In the genomic region with DNA sequence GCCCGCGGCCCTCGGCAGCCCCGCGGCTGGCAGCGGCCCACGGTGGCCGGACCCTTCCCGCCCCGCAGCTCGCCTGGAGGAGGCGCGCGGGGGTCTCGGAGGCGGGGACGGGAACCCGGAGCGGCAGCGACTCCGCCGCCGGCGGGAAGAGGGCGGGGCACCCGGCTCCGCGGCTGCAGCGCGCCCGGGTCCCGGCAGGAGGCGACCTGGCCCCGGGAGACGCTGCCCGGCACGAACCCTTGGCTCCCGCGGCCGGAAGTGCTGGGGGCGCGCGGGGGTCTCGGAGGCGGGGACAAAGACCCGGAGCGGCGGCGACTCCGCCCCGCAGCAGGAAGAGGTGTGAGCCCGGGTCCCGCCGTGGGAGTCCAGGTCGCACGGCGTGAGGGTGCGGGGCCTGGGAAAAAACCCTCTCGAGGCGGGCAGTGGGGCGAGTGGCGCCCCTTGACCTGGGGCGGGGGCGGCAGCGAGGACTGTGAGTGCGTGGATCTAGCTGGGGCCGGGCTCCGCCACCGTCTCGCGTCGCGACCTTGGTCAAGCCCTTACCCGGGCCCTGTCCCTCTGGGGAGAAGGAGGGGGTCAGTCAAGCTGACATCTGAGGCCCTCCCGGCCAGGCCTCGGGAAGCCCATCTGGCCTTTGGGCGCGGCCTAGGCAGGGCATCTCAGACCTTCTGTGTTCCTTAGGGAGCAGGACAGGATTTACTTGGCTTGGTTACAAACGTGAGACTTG, we compare ENCODE assay signal across 1 cellular context.
TF ChIP-seq lines count a peak whose summit lies in the region.

A gene (minus strand): TSS at position 151 of the 727 bp plus-strand sequence. CDS start 230 bp downstream, outside the sequence.

TF ChIP-seq in WTC11, 78 proteins besides CTCF, POLR2A, EP300 and RAD21 (continued from another document and continues in another):
- TF ChIP-seq, protein P1, sequence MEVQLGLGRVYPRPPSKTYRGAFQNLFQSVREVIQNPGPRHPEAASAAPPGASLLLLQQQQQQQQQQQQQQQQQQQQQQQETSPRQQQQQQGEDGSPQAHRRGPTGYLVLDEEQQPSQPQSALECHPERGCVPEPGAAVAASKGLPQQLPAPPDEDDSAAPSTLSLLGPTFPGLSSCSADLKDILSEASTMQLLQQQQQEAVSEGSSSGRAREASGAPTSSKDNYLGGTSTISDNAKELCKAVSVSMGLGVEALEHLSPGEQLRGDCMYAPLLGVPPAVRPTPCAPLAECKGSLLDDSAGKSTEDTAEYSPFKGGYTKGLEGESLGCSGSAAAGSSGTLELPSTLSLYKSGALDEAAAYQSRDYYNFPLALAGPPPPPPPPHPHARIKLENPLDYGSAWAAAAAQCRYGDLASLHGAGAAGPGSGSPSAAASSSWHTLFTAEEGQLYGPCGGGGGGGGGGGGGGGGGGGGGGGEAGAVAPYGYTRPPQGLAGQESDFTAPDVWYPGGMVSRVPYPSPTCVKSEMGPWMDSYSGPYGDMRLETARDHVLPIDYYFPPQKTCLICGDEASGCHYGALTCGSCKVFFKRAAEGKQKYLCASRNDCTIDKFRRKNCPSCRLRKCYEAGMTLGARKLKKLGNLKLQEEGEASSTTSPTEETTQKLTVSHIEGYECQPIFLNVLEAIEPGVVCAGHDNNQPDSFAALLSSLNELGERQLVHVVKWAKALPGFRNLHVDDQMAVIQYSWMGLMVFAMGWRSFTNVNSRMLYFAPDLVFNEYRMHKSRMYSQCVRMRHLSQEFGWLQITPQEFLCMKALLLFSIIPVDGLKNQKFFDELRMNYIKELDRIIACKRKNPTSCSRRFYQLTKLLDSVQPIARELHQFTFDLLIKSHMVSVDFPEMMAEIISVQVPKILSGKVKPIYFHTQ (CRISPR knock-in tag; IDR thresholded peaks at IDR 0.05), result no peak
- TF ChIP-seq, protein P2, sequence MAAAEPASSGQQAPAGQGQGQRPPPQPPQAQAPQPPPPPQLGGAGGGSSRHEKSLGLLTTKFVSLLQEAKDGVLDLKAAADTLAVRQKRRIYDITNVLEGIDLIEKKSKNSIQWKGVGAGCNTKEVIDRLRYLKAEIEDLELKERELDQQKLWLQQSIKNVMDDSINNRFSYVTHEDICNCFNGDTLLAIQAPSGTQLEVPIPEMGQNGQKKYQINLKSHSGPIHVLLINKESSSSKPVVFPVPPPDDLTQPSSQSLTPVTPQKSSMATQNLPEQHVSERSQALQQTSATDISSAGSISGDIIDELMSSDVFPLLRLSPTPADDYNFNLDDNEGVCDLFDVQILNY (CRISPR knock-in tag; IDR thresholded peaks at IDR 0.05), result 0 out of 2 replicates have a peak, but pooled peaks have one; percentile 80
- TF ChIP-seq ZNF423 (CRISPR knock-in tag; IDR thresholded peaks at IDR 0.05) (no peak), MXD4 (CRISPR knock-in tag; IDR thresholded peaks at IDR 0.05; ENCODE audit: borderline replicate concordance) (no peak), ELF4 (CRISPR knock-in tag; IDR thresholded peaks at IDR 0.05; ENCODE audit: low read depth) (no peak), SMAD4 (CRISPR knock-in tag; IDR thresholded peaks at IDR 0.05) (no peak), NFATC4 (CRISPR knock-in tag; IDR thresholded peaks at IDR 0.05) (no peak), NFYB (CRISPR knock-in tag; conservative IDR thresholded peaks at IDR 0.05; ENCODE audit: low read depth) (no peak), TP53 (CRISPR knock-in tag; IDR thresholded peaks at IDR 0.05) (peak; percentile 26; the same call in 1 of the 2 replicates), FOXP1 (CRISPR knock-in tag; IDR thresholded peaks at IDR 0.05; ENCODE audit: borderline replicate concordance) (peak; percentile 65; the same call in 1 of the 2 replicates), NR2C2 (CRISPR knock-in tag; IDR thresholded peaks at IDR 0.05) (no peak), ESRRA (CRISPR knock-in tag; IDR thresholded peaks at IDR 0.05; ENCODE audit: borderline replicate concordance) (no peak), PRRX2 (CRISPR knock-in tag; IDR thresholded peaks at IDR 0.05) (no peak), ZNF232 (CRISPR knock-in tag; IDR thresholded peaks at IDR 0.05) (no peak), SMAD3 (CRISPR knock-in tag; IDR thresholded peaks at IDR 0.05; ENCODE audit: borderline replicate concordance) (no peak), NR3C1 (CRISPR knock-in tag; conservative IDR thresholded peaks at IDR 0.05; ENCODE audit: low read depth) (no peak), RORB (CRISPR knock-in tag; IDR thresholded peaks at IDR 0.05) (no peak), KAT7 (CRISPR knock-in tag; IDR thresholded peaks at IDR 0.05; ENCODE audit: borderline replicate concordance) (no peak), ZNF138 (CRISPR knock-in tag; conservative IDR thresholded peaks at IDR 0.05) (no peak), EMX1 (CRISPR knock-in tag; IDR thresholded peaks at IDR 0.05) (no peak)
- TF ChIP-seq, protein P3, sequence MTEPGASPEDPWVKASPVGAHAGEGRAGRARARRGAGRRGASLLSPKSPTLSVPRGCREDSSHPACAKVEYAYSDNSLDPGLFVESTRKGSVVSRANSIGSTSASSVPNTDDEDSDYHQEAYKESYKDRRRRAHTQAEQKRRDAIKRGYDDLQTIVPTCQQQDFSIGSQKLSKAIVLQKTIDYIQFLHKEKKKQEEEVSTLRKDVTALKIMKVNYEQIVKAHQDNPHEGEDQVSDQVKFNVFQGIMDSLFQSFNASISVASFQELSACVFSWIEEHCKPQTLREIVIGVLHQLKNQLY (CRISPR knock-in tag; IDR thresholded peaks at IDR 0.05), result no peak
- TF ChIP-seq, protein P4, sequence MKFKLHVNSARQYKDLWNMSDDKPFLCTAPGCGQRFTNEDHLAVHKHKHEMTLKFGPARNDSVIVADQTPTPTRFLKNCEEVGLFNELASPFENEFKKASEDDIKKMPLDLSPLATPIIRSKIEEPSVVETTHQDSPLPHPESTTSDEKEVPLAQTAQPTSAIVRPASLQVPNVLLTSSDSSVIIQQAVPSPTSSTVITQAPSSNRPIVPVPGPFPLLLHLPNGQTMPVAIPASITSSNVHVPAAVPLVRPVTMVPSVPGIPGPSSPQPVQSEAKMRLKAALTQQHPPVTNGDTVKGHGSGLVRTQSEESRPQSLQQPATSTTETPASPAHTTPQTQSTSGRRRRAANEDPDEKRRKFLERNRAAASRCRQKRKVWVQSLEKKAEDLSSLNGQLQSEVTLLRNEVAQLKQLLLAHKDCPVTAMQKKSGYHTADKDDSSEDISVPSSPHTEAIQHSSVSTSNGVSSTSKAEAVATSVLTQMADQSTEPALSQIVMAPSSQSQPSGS (CRISPR knock-in tag; IDR thresholded peaks at IDR 0.05; ENCODE audit: borderline replicate concordance, low read depth), result no peak
- TF ChIP-seq, protein P5, sequence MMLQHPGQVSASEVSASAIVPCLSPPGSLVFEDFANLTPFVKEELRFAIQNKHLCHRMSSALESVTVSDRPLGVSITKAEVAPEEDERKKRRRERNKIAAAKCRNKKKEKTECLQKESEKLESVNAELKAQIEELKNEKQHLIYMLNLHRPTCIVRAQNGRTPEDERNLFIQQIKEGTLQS (CRISPR knock-in tag; conservative IDR thresholded peaks at IDR 0.05), result no peak
- TF ChIP-seq, protein P6, sequence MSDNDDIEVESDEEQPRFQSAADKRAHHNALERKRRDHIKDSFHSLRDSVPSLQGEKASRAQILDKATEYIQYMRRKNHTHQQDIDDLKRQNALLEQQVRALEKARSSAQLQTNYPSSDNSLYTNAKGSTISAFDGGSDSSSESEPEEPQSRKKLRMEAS (CRISPR knock-in tag; IDR thresholded peaks at IDR 0.05), result peak; percentile 45; the same call in 1 of the 2 replicates
- TF ChIP-seq, protein P7, sequence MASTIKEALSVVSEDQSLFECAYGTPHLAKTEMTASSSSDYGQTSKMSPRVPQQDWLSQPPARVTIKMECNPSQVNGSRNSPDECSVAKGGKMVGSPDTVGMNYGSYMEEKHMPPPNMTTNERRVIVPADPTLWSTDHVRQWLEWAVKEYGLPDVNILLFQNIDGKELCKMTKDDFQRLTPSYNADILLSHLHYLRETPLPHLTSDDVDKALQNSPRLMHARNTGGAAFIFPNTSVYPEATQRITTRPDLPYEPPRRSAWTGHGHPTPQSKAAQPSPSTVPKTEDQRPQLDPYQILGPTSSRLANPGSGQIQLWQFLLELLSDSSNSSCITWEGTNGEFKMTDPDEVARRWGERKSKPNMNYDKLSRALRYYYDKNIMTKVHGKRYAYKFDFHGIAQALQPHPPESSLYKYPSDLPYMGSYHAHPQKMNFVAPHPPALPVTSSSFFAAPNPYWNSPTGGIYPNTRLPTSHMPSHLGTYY (CRISPR knock-in tag; IDR thresholded peaks at IDR 0.05), result no peak
- TF ChIP-seq, protein P8, sequence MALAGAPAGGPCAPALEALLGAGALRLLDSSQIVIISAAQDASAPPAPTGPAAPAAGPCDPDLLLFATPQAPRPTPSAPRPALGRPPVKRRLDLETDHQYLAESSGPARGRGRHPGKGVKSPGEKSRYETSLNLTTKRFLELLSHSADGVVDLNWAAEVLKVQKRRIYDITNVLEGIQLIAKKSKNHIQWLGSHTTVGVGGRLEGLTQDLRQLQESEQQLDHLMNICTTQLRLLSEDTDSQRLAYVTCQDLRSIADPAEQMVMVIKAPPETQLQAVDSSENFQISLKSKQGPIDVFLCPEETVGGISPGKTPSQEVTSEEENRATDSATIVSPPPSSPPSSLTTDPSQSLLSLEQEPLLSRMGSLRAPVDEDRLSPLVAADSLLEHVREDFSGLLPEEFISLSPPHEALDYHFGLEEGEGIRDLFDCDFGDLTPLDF (CRISPR knock-in tag; IDR thresholded peaks at IDR 0.05), result no peak
- TF ChIP-seq, protein P9, sequence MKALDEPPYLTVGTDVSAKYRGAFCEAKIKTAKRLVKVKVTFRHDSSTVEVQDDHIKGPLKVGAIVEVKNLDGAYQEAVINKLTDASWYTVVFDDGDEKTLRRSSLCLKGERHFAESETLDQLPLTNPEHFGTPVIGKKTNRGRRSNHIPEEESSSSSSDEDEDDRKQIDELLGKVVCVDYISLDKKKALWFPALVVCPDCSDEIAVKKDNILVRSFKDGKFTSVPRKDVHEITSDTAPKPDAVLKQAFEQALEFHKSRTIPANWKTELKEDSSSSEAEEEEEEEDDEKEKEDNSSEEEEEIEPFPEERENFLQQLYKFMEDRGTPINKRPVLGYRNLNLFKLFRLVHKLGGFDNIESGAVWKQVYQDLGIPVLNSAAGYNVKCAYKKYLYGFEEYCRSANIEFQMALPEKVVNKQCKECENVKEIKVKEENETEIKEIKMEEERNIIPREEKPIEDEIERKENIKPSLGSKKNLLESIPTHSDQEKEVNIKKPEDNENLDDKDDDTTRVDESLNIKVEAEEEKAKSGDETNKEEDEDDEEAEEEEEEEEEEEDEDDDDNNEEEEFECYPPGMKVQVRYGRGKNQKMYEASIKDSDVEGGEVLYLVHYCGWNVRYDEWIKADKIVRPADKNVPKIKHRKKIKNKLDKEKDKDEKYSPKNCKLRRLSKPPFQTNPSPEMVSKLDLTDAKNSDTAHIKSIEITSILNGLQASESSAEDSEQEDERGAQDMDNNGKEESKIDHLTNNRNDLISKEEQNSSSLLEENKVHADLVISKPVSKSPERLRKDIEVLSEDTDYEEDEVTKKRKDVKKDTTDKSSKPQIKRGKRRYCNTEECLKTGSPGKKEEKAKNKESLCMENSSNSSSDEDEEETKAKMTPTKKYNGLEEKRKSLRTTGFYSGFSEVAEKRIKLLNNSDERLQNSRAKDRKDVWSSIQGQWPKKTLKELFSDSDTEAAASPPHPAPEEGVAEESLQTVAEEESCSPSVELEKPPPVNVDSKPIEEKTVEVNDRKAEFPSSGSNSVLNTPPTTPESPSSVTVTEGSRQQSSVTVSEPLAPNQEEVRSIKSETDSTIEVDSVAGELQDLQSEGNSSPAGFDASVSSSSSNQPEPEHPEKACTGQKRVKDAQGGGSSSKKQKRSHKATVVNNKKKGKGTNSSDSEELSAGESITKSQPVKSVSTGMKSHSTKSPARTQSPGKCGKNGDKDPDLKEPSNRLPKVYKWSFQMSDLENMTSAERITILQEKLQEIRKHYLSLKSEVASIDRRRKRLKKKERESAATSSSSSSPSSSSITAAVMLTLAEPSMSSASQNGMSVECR (CRISPR knock-in tag; IDR thresholded peaks at IDR 0.05; ENCODE audit: borderline replicate concordance), result no peak
- TF ChIP-seq, protein P10, sequence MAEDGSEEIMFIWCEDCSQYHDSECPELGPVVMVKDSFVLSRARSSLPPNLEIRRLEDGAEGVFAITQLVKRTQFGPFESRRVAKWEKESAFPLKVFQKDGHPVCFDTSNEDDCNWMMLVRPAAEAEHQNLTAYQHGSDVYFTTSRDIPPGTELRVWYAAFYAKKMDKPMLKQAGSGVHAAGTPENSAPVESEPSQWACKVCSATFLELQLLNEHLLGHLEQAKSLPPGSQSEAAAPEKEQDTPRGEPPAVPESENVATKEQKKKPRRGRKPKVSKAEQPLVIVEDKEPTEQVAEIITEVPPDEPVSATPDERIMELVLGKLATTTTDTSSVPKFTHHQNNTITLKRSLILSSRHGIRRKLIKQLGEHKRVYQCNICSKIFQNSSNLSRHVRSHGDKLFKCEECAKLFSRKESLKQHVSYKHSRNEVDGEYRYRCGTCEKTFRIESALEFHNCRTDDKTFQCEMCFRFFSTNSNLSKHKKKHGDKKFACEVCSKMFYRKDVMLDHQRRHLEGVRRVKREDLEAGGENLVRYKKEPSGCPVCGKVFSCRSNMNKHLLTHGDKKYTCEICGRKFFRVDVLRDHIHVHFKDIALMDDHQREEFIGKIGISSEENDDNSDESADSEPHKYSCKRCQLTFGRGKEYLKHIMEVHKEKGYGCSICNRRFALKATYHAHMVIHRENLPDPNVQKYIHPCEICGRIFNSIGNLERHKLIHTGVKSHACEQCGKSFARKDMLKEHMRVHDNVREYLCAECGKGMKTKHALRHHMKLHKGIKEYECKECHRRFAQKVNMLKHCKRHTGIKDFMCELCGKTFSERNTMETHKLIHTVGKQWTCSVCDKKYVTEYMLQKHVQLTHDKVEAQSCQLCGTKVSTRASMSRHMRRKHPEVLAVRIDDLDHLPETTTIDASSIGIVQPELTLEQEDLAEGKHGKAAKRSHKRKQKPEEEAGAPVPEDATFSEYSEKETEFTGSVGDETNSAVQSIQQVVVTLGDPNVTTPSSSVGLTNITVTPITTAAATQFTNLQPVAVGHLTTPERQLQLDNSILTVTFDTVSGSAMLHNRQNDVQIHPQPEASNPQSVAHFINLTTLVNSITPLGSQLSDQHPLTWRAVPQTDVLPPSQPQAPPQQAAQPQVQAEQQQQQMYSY (CRISPR knock-in tag; IDR thresholded peaks at IDR 0.05), result peak; percentile 89
- TF ChIP-seq, protein P11, sequence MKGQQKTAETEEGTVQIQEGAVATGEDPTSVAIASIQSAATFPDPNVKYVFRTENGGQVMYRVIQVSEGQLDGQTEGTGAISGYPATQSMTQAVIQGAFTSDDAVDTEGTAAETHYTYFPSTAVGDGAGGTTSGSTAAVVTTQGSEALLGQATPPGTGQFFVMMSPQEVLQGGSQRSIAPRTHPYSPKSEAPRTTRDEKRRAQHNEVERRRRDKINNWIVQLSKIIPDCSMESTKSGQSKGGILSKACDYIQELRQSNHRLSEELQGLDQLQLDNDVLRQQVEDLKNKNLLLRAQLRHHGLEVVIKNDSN (CRISPR knock-in tag; IDR thresholded peaks at IDR 0.05), result peak; percentile 53; the same call in 1 of the 2 replicates
- TF ChIP-seq, protein P12, sequence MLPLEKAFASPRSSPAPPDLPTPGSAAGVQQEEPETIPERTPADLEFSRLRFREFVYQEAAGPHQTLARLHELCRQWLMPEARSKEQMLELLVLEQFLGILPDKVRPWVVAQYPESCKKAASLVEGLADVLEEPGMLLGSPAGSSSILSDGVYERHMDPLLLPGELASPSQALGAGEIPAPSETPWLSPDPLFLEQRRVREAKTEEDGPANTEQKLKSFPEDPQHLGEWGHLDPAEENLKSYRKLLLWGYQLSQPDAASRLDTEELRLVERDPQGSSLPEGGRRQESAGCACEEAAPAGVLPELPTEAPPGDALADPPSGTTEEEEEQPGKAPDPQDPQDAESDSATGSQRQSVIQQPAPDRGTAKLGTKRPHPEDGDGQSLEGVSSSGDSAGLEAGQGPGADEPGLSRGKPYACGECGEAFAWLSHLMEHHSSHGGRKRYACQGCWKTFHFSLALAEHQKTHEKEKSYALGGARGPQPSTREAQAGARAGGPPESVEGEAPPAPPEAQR (CRISPR knock-in tag; IDR thresholded peaks at IDR 0.05), result no peak
- TF ChIP-seq, protein P13, sequence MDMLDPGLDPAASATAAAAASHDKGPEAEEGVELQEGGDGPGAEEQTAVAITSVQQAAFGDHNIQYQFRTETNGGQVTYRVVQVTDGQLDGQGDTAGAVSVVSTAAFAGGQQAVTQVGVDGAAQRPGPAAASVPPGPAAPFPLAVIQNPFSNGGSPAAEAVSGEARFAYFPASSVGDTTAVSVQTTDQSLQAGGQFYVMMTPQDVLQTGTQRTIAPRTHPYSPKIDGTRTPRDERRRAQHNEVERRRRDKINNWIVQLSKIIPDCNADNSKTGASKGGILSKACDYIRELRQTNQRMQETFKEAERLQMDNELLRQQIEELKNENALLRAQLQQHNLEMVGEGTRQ (CRISPR knock-in tag; IDR thresholded peaks at IDR 0.05), result no peak
